Comparison of ENCODE assay signal across 15 cellular contexts in genomic region chr9:20989923-20990341, GRCh38. TPM values are rescaled to one million over a fixed set of nuclear protein-coding genes. Genes with fewer than 3 reads are reported as not detected.
DNase-seq lines count a peak whose midpoint lies in the region; ATAC-seq, FAIRE-seq and TF ChIP-seq lines count a peak whose summit lies in the region.
"Had no signal": no experiment of that assay in that cellular context is flagged by ENCODE, and none has a peak within 500 bp of the region (broad histone marks: within the 10 kb centered on the region; RNA-seq: fewer than 3 reads in every experiment).

No MANE protein-coding gene starts in this region.

- intact Hi-C loops in heart left ventricle (cut with DNase I) = loop anchor here in 2 of 10 donors (10.0 kb wide), 2 partner anchors 115 to 125 kb away; no protein-coding TSS in a partner anchor

- H3K4me3 Mint-ChIP-seq in stimulated activated naive B cell treated with anti-CD40 and anti-IgM and Interleukin-4, amounts not matched to agents 10 μg/mL and 1 μg/mL and 100 μg/mL, for 72 hours = no peak overlapping the region
- H3K4me3 Mint-ChIP-seq: activated naive CD8-positive, alpha-beta T cell treated with anti-CD3 and anti-CD28 coated beads, Interleukin-2, amount 10 ng/mL, durations not matched to agents 7 days and 5 days; B cell had no signal

- H2AFZ ChIP-seq in OCI-LY1 (ENCODE audit: low read length) = no peak overlapping the region

- TF ChIP-seq CTCF in OCI-LY1 (IDR thresholded peaks at IDR 0.05; ENCODE audit: low read length) (no peak), heart left ventricle (IDR thresholded peaks at IDR 0.05) (no peak)

- no peaks in the 10 kb centered on the region for H3K79me2 ChIP-seq in OCI-LY1 (ENCODE audit: insufficient read depth, low read length)

- no peaks in the 10 kb centered on the region for H3K27me3 Mint-ChIP-seq in stimulated activated naive B cell treated with anti-CD40 and anti-IgM and Interleukin-4, amounts not matched to agents 10 μg/mL and 1 μg/mL and 100 μg/mL, for 72 hours
- H3K27me3 Mint-ChIP-seq: activated naive CD8-positive, alpha-beta T cell treated with anti-CD3 and anti-CD28 coated beads, Interleukin-2, amount 10 ng/mL, durations not matched to agents 7 days and 5 days; B cell had no signal

- H3K27ac Mint-ChIP-seq in stimulated activated naive B cell treated with anti-CD40 and anti-IgM and Interleukin-4, amounts not matched to agents 10 μg/mL and 1 μg/mL and 100 μg/mL, for 72 hours = no peak overlapping the region
- H3K27ac Mint-ChIP-seq: activated naive CD8-positive, alpha-beta T cell treated with anti-CD3 and anti-CD28 coated beads, Interleukin-2, amount 10 ng/mL, durations not matched to agents 7 days and 5 days; B cell had no signal

- peak overlapping the region; percentile 97 for H3K27ac ChIP-seq in OCI-LY1 (ENCODE audit: low read depth, low read length, poor library complexity, severe bottlenecking)
- peak overlapping the region in 1 of 12 donors; percentile 79 for H3K27ac ChIP-seq in heart left ventricle

- H3K9me3 Mint-ChIP-seq in stimulated activated naive B cell treated with anti-CD40 and anti-IgM and Interleukin-4, amounts not matched to agents 10 μg/mL and 1 μg/mL and 100 μg/mL, for 72 hours = peaks cover 0 to 1% of the 10 kb centered on the region in 2 donors
- H3K9me3 Mint-ChIP-seq: activated naive CD8-positive, alpha-beta T cell treated with anti-CD3 and anti-CD28 coated beads, Interleukin-2, amount 10 ng/mL, durations not matched to agents 7 days and 5 days had no signal

- WGBS in heart left ventricle, 4 donors = 77 to 88% (median 82%) methylated on average over 6 of the region's 6 CpGs

- ATAC-seq in heart left ventricle = peak; percentile 44 to 78 (median 64)
- ATAC-seq in stimulated activated naive B cell treated with anti-CD40 and anti-IgM and Interleukin-4, amounts not matched to agents 10 μg/mL and 1 μg/mL and 100 μg/mL, for 72 hours (replicated peaks) = no peak

- peak; percentile 63 for FAIRE-seq in GM12891 (lab: Jason Lieb, UNC)

- H3F3A ChIP-seq in OCI-LY1 (ENCODE audit: insufficient read depth, low read length) = no peaks in the 10 kb centered on the region

- H3K4me2 ChIP-seq in OCI-LY1 (ENCODE audit: low read length) = peak overlapping the region; percentile 58

- H3K36me3 ChIP-seq in OCI-LY1 (ENCODE audit: insufficient read depth, low read length) (peaks cover 3% of the 10 kb centered on the region; the same call in 1 of the 2 replicates), heart left ventricle (peaks cover 0 to 72% (median 27%) of the 10 kb centered on the region in 9 donors)

- H4K20me1 ChIP-seq in OCI-LY1 (ENCODE audit: insufficient read depth, low read length) = no peaks in the 10 kb centered on the region

- peak overlapping the region; percentile 38 for H3K4me3 ChIP-seq in OCI-LY1 (ENCODE audit: low read depth, low read length, poor library complexity, severe bottlenecking)
- no peak overlapping the region for H3K4me3 ChIP-seq in heart left ventricle

- peaks cover 0 to 5% of the 10 kb centered on the region in 2 donors for H3K4me1 Mint-ChIP-seq in stimulated activated naive B cell treated with anti-CD40 and anti-IgM and Interleukin-4, amounts not matched to agents 10 μg/mL and 1 μg/mL and 100 μg/mL, for 72 hours
- H3K4me1 Mint-ChIP-seq: activated naive CD8-positive, alpha-beta T cell treated with anti-CD3 and anti-CD28 coated beads, Interleukin-2, amount 10 ng/mL, durations not matched to agents 7 days and 5 days had no signal

- TF ChIP-seq POLR2A in GM12891 (IDR thresholded peaks at IDR 0.05; ENCODE audit: low read depth, low read length) = no peak
- no peak for TF ChIP-seq POLR2A in heart left ventricle (IDR thresholded peaks at IDR 0.05)

- H3K9me2 ChIP-seq in OCI-LY1 (ENCODE audit: low read depth, low read length) = no peaks in the 10 kb centered on the region

- peak overlapping the region; percentile 54 for H3K9ac ChIP-seq in OCI-LY1 (ENCODE audit: low read length)

- DNase-seq in GM12891 (ENCODE audit: insufficient read length, low spot score) = no peak
- DNase-seq in heart left ventricle = peak; percentile 39 to 69 (median 51)
- DNase-seq in pons (ENCODE audit: low spot score) = peak; percentile 72
- no peak for DNase-seq in stimulated activated naive B cell treated with anti-CD40 and anti-IgM and Interleukin-4, amounts not matched to agents 10 μg/mL and 1 μg/mL and 100 μg/mL, for 72 hours
- DNase-seq in RKO (ENCODE audit: low spot score) = no peak
- DNase-seq in kidney glomerular epithelial cell (lab: John Stamatoyannopoulos, UW) = no peak
- no peak for DNase-seq in AG08395 (ENCODE audit: low spot score)
- DNase-seq: activated naive CD8-positive, alpha-beta T cell treated with anti-CD3 and anti-CD28 coated beads, Interleukin-2, amount 10 ng/mL, durations not matched to agents 7 days and 5 days; GDM1; NCI-H1436; OCI-M1; stimulated activated CD4-positive, alpha-beta T cell treated with anti-CD3 and anti-CD28 coated beads, Interleukin-12 subunit alpha, Interleukin-12 subunit beta, amount 100 ng/mL, for 4 hours; T1000 had no signal

- H3K9me3 ChIP-seq in OCI-LY1 (ENCODE audit: low read length) = no peaks in the 10 kb centered on the region
- no peaks in the 10 kb centered on the region for H3K9me3 ChIP-seq in heart left ventricle

- H3K27me3 ChIP-seq in OCI-LY1 (ENCODE audit: insufficient read depth, low read length) (no peaks in the 10 kb centered on the region), heart left ventricle (no peaks in the 10 kb centered on the region)

- H3K4me1 ChIP-seq in OCI-LY1 (ENCODE audit: insufficient read depth, low read length, severe bottlenecking) = peaks cover 94% of the 10 kb centered on the region
- H3K4me1 ChIP-seq in heart left ventricle = peaks cover 0 to 21% (median 0%) of the 10 kb centered on the region in 12 donors

- H3K36me3 Mint-ChIP-seq in stimulated activated naive B cell treated with anti-CD40 and anti-IgM and Interleukin-4, amounts not matched to agents 10 μg/mL and 1 μg/mL and 100 μg/mL, for 72 hours = peaks cover 19 to 50% of the 10 kb centered on the region in 2 donors

TF ChIP-seq in GM12891, 5 proteins besides CTCF, POLR2A, EP300 and RAD21:
- 0 out of 2 replicates have a peak, but pooled peaks have one; percentile 31 for TF ChIP-seq SPI1 (IDR thresholded peaks at IDR 0.05; ENCODE audit: low read depth, low read length)
- no peak for TF ChIP-seq PAX5 (IDR thresholded peaks at IDR 0.05; ENCODE audit: insufficient read depth, low read length, severe bottlenecking)
- no peak for TF ChIP-seq POU2F2 (IDR thresholded peaks at IDR 0.05; ENCODE audit: low read depth, low read length)

RNA-seq across cellular contexts. Expression of gene HACD4, which starts 41.5 kb away (rescaled TPM):
- 3.8 TPM for polyA plus RNA-seq in GM12891 (2012; ENCODE audit: low read depth, missing spikeins)
- total RNA-seq in heart left ventricle = 1 to 10 TPM in 2 of 9 donors, under 1 TPM in 7; 0.33 to 2.8 (median 0.69) TPM
- polyA plus RNA-seq in heart left ventricle = under 1 TPM; 0.23 to 0.37 TPM

Comparison
In these comparisons a context has a peak if more than half of its experiments do, and no peak if none do; other contexts are left out.
1. DNase-seq: peak in heart left ventricle (5 of 5) and pons (single experiment); none in GM12891 (single experiment), stimulated activated naive B cell treated with anti-CD40 and anti-IgM and Interleukin-4, amounts not matched to agents 10 μg/mL and 1 μg/mL and 100 μg/mL, for 72 hours (single experiment), RKO (single experiment), kidney glomerular epithelial cell (single experiment) and AG08395 (single experiment).
2. ATAC-seq: peak in heart left ventricle (4 of 4); none in stimulated activated naive B cell treated with anti-CD40 and anti-IgM and Interleukin-4, amounts not matched to agents 10 μg/mL and 1 μg/mL and 100 μg/mL, for 72 hours (0 of 2).